1 cellular context compared by ENCODE assay signal in genomic region chr16:57244767-57245471, GRCh38.
TF ChIP-seq lines count a peak whose summit lies in the region.

TSS of gene ARL2BP (plus strand) at chr16:57245259. CDS start at chr16:57245368, 109 bp downstream.

TF ChIP-seq in HepG2, 621 proteins besides CTCF, POLR2A, EP300 and RAD21 (continued from another document and continues in another):
- TF ChIP-seq BRF2 (CRISPR knock-in tag; IDR thresholded peaks at IDR 0.05): peak; percentile 93; the same call in 1 of the 2 replicates
- TF ChIP-seq RBM22 (optimal IDR thresholded peaks at IDR 0.05; ENCODE audit: low read length): peak; percentile 72
- TF ChIP-seq CERS6 (CRISPR knock-in tag; IDR thresholded peaks at IDR 0.05): no peak
- TF ChIP-seq ZNF878 (CRISPR knock-in tag; IDR thresholded peaks at IDR 0.05): no peak
- peak; percentile 69 for TF ChIP-seq ZNF44 (CRISPR knock-in tag; IDR thresholded peaks at IDR 0.05)
- TF ChIP-seq SRF (IDR thresholded peaks at IDR 0.05; ENCODE audit: low read depth, low read length): 0 out of 2 replicates have a peak, but pooled peaks have one; percentile 10
- TF ChIP-seq ARID4A (CRISPR knock-in tag; IDR thresholded peaks at IDR 0.05; ENCODE audit: borderline replicate concordance): peak; percentile 95; the same call in 1 of the 2 replicates
- TF ChIP-seq, protein P1, sequence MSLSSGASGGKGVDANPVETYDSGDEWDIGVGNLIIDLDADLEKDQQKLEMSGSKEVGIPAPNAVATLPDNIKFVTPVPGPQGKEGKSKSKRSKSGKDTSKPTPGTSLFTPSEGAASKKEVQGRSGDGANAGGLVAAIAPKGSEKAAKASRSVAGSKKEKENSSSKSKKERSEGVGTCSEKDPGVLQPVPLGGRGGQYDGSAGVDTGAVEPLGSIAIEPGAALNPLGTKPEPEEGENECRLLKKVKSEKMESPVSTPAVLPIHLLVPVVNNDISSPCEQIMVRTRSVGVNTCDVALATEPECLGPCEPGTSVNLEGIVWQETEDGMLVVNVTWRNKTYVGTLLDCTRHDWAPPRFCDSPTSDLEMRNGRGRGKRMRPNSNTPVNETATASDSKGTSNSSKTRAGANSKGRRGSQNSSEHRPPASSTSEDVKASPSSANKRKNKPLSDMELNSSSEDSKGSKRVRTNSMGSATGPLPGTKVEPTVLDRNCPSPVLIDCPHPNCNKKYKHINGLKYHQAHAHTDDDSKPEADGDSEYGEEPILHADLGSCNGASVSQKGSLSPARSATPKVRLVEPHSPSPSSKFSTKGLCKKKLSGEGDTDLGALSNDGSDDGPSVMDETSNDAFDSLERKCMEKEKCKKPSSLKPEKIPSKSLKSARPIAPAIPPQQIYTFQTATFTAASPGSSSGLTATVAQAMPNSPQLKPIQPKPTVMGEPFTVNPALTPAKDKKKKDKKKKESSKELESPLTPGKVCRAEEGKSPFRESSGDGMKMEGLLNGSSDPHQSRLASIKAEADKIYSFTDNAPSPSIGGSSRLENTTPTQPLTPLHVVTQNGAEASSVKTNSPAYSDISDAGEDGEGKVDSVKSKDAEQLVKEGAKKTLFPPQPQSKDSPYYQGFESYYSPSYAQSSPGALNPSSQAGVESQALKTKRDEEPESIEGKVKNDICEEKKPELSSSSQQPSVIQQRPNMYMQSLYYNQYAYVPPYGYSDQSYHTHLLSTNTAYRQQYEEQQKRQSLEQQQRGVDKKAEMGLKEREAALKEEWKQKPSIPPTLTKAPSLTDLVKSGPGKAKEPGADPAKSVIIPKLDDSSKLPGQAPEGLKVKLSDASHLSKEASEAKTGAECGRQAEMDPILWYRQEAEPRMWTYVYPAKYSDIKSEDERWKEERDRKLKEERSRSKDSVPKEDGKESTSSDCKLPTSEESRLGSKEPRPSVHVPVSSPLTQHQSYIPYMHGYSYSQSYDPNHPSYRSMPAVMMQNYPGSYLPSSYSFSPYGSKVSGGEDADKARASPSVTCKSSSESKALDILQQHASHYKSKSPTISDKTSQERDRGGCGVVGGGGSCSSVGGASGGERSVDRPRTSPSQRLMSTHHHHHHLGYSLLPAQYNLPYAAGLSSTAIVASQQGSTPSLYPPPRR (CRISPR knock-in tag; IDR thresholded peaks at IDR 0.05; ENCODE audit: borderline replicate concordance): no peak
- TF ChIP-seq ZNF891 (CRISPR knock-in tag; IDR thresholded peaks at IDR 0.05): peak; percentile 85; the same call in 1 of the 2 replicates
- TF ChIP-seq ZHX1 (CRISPR knock-in tag; IDR thresholded peaks at IDR 0.05; ENCODE audit: low read depth): peak; percentile 90
- peak; percentile 50 for TF ChIP-seq KMT2B (CRISPR knock-in tag; IDR thresholded peaks at IDR 0.05)
- TF ChIP-seq RERE (CRISPR knock-in tag; IDR thresholded peaks at IDR 0.05; ENCODE audit: low read depth): peak; percentile 73; the same call in 1 of the 2 replicates
- TF ChIP-seq SMARCE1 (IDR thresholded peaks at IDR 0.05; ENCODE audit: borderline replicate concordance): no peak
- TF ChIP-seq ZSCAN21 (CRISPR knock-in tag; IDR thresholded peaks at IDR 0.05; ENCODE audit: borderline replicate concordance): peak; percentile 98
- peak; percentile 64; the same call in 1 of the 2 replicates for TF ChIP-seq PRMT3 (CRISPR knock-in tag; IDR thresholded peaks at IDR 0.05; ENCODE audit: borderline replicate concordance, low read depth)
- TF ChIP-seq ATF4 (CRISPR knock-in tag; IDR thresholded peaks at IDR 0.05): peak in 1 of 2 experiments; percentile 25; a peak in 1 of 4 replicates
- 0 out of 2 replicates have a peak, but pooled peaks have one; percentile 12 for TF ChIP-seq PBX2 (CRISPR knock-in tag; IDR thresholded peaks at IDR 0.05)
- peak; percentile 91 for TF ChIP-seq ZNF678 (CRISPR knock-in tag; IDR thresholded peaks at IDR 0.05)
- peak; percentile 65 for TF ChIP-seq CBFB (CRISPR knock-in tag; IDR thresholded peaks at IDR 0.05)
- TF ChIP-seq ZNF496 (CRISPR knock-in tag; IDR thresholded peaks at IDR 0.05; ENCODE audit: insufficient replicate concordance): no peak
- peak; percentile 48 for TF ChIP-seq GABPA (IDR thresholded peaks at IDR 0.05; ENCODE audit: low read depth, low read length)
- TF ChIP-seq GABPA (CRISPR knock-in tag; IDR thresholded peaks at IDR 0.05; ENCODE audit: low read depth): peak; percentile 78
- TF ChIP-seq RFXANK (CRISPR knock-in tag; IDR thresholded peaks at IDR 0.05): no peak
- no peak for TF ChIP-seq PHB2 (IDR thresholded peaks at IDR 0.05; ENCODE audit: partially characterized antibody)
- no peak; the same call in 1 of the 2 replicates for TF ChIP-seq FOXC1 (CRISPR knock-in tag; IDR thresholded peaks at IDR 0.05; ENCODE audit: borderline replicate concordance)
- TF ChIP-seq ZNF576 (CRISPR knock-in tag; IDR thresholded peaks at IDR 0.05): no peak
- peak; percentile 58; the same call in 1 of the 2 replicates for TF ChIP-seq RELA (CRISPR knock-in tag; IDR thresholded peaks at IDR 0.05)
- peak; percentile 77; the same call in 1 of the 2 replicates for TF ChIP-seq ZNF615 (CRISPR knock-in tag; IDR thresholded peaks at IDR 0.05; ENCODE audit: borderline replicate concordance)
